Comparison of ENCODE assay signal across 17 cellular contexts in the genomic region with DNA sequence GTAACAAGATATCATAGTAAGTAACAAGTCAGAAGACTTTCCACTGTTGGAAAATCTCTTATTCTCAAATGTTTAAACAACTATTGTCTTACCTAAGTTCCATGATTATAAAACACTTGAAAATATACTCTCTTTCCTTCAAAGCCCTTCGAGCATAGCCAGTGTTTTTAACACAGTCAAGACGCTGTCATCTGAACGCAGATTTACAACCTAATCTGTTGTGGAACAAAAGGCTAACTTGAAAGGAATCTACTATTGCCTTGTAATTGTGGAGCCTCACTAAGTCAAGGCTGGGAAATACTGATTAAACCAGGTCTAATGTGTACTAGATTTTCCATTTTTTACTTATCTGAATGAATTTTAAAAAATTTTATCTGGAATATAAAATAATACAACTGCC.
DNase-seq lines count a peak whose midpoint lies in the region; ATAC-seq and TF ChIP-seq lines count a peak whose summit lies in the region.
"Had no signal": no experiment of that assay in that cellular context is flagged by ENCODE, and none has a peak within 500 bp of the region (broad histone marks: within the 10 kb centered on the region; RNA-seq: fewer than 3 reads in every experiment).

No MANE protein-coding gene starts in this region.

- H3K4me3 Mint-ChIP-seq in HFFc6: no peak overlapping the region
- H3K4me3 Mint-ChIP-seq: B cell; CD4-positive, alpha-beta T cell; GM23338 had no signal

- WGBS in right cardiac atrium: 33% methylated on average over 3 of the region's 3 CpGs
- WGBS in psoas muscle, 3 donors: 30 to 49% (median 34%) methylated on average over 3 of the region's 3 CpGs

- H3K4me1 ChIP-seq in cardiac muscle cell (ENCODE audit: low read depth): peaks cover 19% of the 10 kb centered on the region
- no peaks in the 10 kb centered on the region for H3K4me1 ChIP-seq in right cardiac atrium (ENCODE audit: control insufficient read depth, insufficient read depth, low read length)
- peaks cover 79% of the 10 kb centered on the region for H3K4me1 ChIP-seq in psoas muscle

- no peak overlapping the region for H3K27ac Mint-ChIP-seq in HFFc6
- H3K27ac Mint-ChIP-seq: B cell; CD4-positive, alpha-beta T cell; GM23338 had no signal

- no peaks in the 10 kb centered on the region for H3K27me3 Mint-ChIP-seq in HFFc6 (ENCODE audit: insufficient read depth)
- H3K27me3 Mint-ChIP-seq: B cell; CD4-positive, alpha-beta T cell had no signal

- H3K9me3 ChIP-seq in cardiac muscle cell (ENCODE audit: low read depth) (no peaks in the 10 kb centered on the region), right cardiac atrium (ENCODE audit: control insufficient read depth, low read length) (no peaks in the 10 kb centered on the region), psoas muscle (no peaks in the 10 kb centered on the region)

- H3K36me3 ChIP-seq in cardiac muscle cell: no peaks in the 10 kb centered on the region
- peaks cover 0 to 37% of the 10 kb centered on the region in 2 donors for H3K36me3 ChIP-seq in psoas muscle (ENCODE audit: insufficient read depth in 1 of 2, low read depth in 1 of 2)

- H3K27ac ChIP-seq in cardiac muscle cell: peak overlapping the region; percentile 42
- H3K27ac ChIP-seq in right cardiac atrium (ENCODE audit: low read length): no peak overlapping the region
- peak overlapping the region; percentile 51 for H3K27ac ChIP-seq in psoas muscle
- H3K27ac ChIP-seq: HL-60 had no signal

- H3K36me3 Mint-ChIP-seq in HFFc6 (ENCODE audit: low read depth): no peaks in the 10 kb centered on the region

- TF ChIP-seq CTCF in cardiac muscle cell (IDR thresholded peaks at IDR 0.05; ENCODE audit: low read depth, low read length) (no peak), psoas muscle (IDR thresholded peaks at IDR 0.05) (no peak), HFFc6 (IDR thresholded peaks at IDR 0.05) (no peak)

- DNase-seq in cardiac muscle cell (ENCODE audit: low read depth in 1 of 2, low spot score in 1 of 2): peak in 1 of 2 donors; percentile 61
- DNase-seq in right cardiac atrium: no peak
- DNase-seq in astrocyte of the hippocampus (ENCODE audit: low read depth, low spot score): peak; percentile 1
- no peak for DNase-seq in psoas muscle
- no peak for DNase-seq in HFFc6
- no peak for DNase-seq in D341Med (ENCODE audit: low spot score)
- no peak for DNase-seq in DMS 273 treated with DMSO at 0.1 percent for 48 hours (lab: John Stamatoyannopoulos, UW)
- DNase-seq: C1 segment of cervical spinal cord; Calu3; CD4-positive, alpha-beta T cell; DMS153; DMS79 treated with DMSO at 0.1 percent for 48 hours; EL; H7 had no signal

- H3K4me1 Mint-ChIP-seq in HFFc6 (ENCODE audit: low read depth): no peaks in the 10 kb centered on the region
- H3K4me1 Mint-ChIP-seq: B cell, GM23338 had no signal

- ATAC-seq in right cardiac atrium (no peak), psoas muscle (no peak)
- ATAC-seq: GM23338 had no signal

- H3K9me3 Mint-ChIP-seq in HFFc6: peaks cover 5% of the 10 kb centered on the region
- H3K9me3 Mint-ChIP-seq: CD4-positive, alpha-beta T cell; GM23338 had no signal

- H3K4me3 ChIP-seq in cardiac muscle cell (no peak overlapping the region), right cardiac atrium (ENCODE audit: low read length) (no peak overlapping the region), psoas muscle (no peak overlapping the region)
- H3K4me3 ChIP-seq: GM23338 had no signal

- no peaks in the 10 kb centered on the region for H3K27me3 ChIP-seq in cardiac muscle cell
- H3K27me3 ChIP-seq in right cardiac atrium (ENCODE audit: control insufficient read depth, insufficient read depth): no peaks in the 10 kb centered on the region
- no peaks in the 10 kb centered on the region for H3K27me3 ChIP-seq in psoas muscle (ENCODE audit: insufficient read depth in 3 of 3, low read length in 2 of 3)

- intact Hi-C loops in right cardiac atrium (cut with DNase I) (no loop called here), psoas muscle (cut with DNase I) (no loop called here)
